ENCODE assay signal across 1 cellular context in the genomic region with DNA sequence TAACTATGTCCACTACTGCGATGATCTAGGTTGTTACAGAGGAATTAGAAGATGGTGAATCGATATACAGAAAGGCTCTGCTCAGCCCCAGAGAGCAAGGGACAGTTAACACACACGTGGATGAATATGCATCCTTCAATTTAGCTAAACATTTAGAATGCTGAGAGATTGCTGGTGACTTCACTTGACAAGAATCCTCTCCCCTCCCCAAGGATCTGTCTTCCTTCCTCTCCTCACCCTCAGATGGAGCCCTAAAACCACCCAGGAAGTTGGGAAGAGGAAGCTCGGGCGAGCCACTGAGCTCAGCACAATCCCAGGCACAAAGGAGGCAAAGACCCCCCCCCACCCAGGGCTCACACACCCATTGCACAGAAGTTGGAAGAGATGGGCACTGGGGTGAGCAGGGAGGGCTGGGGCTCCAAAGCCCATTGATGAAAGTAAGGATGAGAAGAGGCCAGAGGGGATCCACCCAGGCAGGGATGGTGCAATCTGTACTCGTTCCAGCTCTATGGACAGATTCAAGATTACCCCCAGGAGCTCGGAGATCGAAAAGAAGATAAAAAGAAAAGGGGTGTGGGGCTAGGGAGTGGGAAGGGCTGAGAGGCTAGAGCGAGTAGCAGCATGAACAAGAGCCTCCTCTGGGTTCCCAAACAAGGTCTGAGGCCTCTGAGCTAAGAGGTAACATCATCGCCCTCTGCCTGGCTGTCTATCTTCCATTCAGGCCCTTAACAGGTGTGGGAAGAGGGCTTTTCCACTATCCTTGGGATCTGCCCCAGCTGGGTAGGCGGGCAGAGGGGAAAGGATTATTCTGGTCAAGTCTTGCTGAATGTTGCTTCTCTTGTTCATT.
A peak's percentile ranks its signal among the peaks of the same experiment; 100 is the strongest.
TF ChIP-seq lines count a peak whose summit lies in the region.

No MANE protein-coding gene starts in this region.

TF ChIP-seq in HEK293, 187 proteins besides CTCF, POLR2A, EP300 and RAD21 (continued from another document):
- TF ChIP-seq, protein P1, sequence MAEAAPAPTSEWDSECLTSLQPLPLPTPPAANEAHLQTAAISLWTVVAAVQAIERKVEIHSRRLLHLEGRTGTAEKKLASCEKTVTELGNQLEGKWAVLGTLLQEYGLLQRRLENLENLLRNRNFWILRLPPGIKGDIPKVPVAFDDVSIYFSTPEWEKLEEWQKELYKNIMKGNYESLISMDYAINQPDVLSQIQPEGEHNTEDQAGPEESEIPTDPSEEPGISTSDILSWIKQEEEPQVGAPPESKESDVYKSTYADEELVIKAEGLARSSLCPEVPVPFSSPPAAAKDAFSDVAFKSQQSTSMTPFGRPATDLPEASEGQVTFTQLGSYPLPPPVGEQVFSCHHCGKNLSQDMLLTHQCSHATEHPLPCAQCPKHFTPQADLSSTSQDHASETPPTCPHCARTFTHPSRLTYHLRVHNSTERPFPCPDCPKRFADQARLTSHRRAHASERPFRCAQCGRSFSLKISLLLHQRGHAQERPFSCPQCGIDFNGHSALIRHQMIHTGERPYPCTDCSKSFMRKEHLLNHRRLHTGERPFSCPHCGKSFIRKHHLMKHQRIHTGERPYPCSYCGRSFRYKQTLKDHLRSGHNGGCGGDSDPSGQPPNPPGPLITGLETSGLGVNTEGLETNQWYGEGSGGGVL (tag by site-specific recombination; IDR thresholded peaks at IDR 0.05), result peak; percentile 34
- TF ChIP-seq, protein P2, sequence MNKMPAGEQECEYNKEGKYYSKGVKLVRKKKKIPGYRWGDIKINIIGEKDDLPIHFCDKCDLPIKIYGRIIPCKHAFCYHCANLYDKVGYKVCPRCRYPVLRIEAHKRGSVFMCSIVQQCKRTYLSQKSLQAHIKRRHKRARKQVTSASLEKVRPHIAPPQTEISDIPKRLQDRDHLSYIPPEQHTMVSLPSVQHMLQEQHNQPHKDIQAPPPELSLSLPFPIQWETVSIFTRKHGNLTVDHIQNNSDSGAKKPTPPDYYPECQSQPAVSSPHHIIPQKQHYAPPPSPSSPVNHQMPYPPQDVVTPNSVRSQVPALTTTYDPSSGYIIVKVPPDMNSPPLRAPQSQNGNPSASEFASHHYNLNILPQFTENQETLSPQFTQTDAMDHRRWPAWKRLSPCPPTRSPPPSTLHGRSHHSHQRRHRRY (tag by site-specific recombination; IDR thresholded peaks at IDR 0.05), result no peak
- TF ChIP-seq ZNF571 (tag by site-specific recombination; IDR thresholded peaks at IDR 0.05), result no peak
- TF ChIP-seq, protein P3, sequence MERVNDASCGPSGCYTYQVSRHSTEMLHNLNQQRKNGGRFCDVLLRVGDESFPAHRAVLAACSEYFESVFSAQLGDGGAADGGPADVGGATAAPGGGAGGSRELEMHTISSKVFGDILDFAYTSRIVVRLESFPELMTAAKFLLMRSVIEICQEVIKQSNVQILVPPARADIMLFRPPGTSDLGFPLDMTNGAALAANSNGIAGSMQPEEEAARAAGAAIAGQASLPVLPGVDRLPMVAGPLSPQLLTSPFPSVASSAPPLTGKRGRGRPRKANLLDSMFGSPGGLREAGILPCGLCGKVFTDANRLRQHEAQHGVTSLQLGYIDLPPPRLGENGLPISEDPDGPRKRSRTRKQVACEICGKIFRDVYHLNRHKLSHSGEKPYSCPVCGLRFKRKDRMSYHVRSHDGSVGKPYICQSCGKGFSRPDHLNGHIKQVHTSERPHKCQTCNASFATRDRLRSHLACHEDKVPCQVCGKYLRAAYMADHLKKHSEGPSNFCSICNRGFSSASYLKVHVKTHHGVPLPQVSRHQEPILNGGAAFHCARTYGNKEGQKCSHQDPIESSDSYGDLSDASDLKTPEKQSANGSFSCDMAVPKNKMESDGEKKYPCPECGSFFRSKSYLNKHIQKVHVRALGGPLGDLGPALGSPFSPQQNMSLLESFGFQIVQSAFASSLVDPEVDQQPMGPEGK (tag by site-specific recombination; IDR thresholded peaks at IDR 0.05), result peak; percentile 41; the same call in 1 of the 2 replicates
- TF ChIP-seq SP7 (tag by site-specific recombination; IDR thresholded peaks at IDR 0.05), result 0 out of 2 replicates have a peak, but pooled peaks have one; percentile 12
- 0 out of 2 replicates have a peak, but pooled peaks have one; percentile 27 for TF ChIP-seq ZNF394 (tag by site-specific recombination; IDR thresholded peaks at IDR 0.05; ENCODE audit: borderline replicate concordance)
- no peak for TF ChIP-seq ZNF302 (tag by site-specific recombination; IDR thresholded peaks at IDR 0.05; ENCODE audit: low read depth)
- peak; percentile 90 for TF ChIP-seq ZBTB17 (tag by site-specific recombination; IDR thresholded peaks at IDR 0.05)
- TF ChIP-seq ZNF157 (tag by site-specific recombination; IDR thresholded peaks at IDR 0.05), result no peak
- peak; percentile 67 for TF ChIP-seq SCRT2 (tag by site-specific recombination; IDR thresholded peaks at IDR 0.05)
- TF ChIP-seq ZNF366 (tag by site-specific recombination; conservative IDR thresholded peaks at IDR 0.05), result 0 out of 2 replicates have a peak, but pooled peaks have one; percentile 13
- TF ChIP-seq ZNF48 (tag by site-specific recombination; IDR thresholded peaks at IDR 0.05), result no peak
- TF ChIP-seq ZNF610 (tag by site-specific recombination; IDR thresholded peaks at IDR 0.05; ENCODE audit: borderline replicate concordance), result no peak
- no peak for TF ChIP-seq ZNF23 (tag by site-specific recombination; IDR thresholded peaks at IDR 0.05; ENCODE audit: borderline replicate concordance)
- TF ChIP-seq, protein P4, sequence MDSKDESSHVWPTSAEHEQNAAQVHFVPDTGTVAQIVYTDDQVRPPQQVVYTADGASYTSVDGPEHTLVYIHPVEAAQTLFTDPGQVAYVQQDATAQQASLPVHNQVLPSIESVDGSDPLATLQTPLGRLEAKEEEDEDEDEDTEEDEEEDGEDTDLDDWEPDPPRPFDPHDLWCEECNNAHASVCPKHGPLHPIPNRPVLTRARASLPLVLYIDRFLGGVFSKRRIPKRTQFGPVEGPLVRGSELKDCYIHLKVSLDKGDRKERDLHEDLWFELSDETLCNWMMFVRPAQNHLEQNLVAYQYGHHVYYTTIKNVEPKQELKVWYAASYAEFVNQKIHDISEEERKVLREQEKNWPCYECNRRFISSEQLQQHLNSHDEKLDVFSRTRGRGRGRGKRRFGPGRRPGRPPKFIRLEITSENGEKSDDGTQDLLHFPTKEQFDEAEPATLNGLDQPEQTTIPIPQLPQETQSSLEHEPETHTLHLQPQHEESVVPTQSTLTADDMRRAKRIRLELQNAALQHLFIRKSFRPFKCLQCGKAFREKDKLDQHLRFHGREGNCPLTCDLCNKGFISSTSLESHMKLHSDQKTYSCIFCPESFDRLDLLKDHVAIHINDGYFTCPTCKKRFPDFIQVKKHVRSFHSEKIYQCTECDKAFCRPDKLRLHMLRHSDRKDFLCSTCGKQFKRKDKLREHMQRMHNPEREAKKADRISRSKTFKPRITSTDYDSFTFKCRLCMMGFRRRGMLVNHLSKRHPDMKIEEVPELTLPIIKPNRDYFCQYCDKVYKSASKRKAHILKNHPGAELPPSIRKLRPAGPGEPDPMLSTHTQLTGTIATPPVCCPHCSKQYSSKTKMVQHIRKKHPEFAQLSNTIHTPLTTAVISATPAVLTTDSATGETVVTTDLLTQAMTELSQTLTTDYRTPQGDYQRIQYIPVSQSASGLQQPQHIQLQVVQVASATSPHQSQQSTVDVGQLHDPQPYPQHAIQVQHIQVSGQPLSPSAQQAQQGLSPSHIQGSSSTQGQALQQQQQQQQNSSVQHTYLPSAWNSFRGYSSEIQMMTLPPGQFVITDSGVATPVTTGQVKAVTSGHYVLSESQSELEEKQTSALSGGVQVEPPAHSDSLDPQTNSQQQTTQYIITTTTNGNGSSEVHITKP (tag by site-specific recombination; IDR thresholded peaks at IDR 0.05), result 0 out of 2 replicates have a peak, but pooled peaks have one; percentile 24
